In the genomic region with DNA sequence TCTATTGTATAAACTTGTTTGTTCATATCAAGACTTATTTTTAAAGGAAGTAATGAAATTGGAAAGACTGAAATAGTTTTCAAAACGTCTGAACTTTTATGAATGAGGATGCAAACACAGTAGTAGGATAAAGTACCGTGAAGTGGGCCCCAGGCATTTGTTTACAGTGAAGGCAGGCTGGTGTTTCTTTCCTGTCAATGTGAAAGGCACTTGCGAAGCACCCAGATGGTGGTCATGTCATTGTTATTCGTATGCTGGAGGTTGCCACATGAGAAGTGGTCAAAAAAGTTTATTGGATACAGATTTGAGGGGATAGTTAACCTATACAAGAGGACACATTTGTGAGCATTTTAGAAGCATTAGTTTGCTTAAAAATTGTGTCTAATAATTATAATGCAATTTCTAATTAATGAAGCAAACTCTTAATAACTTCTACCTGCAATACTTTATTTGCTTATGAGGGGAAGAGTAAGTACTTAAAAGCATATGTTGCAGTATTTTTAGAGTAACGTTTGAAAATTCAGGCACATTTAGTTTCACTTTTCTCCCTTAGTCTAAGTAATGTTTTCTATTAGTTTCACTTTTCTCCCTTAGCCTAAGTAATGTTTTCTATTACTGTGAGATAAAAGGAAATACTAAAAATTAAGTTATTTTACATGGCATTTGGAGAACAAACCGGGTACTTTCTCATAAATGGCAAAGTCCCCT, we compare ENCODE assay signal across 10 cellular contexts.
DNase-seq lines count a peak whose midpoint lies in the region; ATAC-seq lines count a peak whose summit lies in the region.
"Had no signal": no experiment of that assay in that cellular context is flagged by ENCODE, and none has a peak within 500 bp of the region (broad histone marks: within the 10 kb centered on the region; RNA-seq: fewer than 3 reads in every experiment).

No MANE protein-coding gene starts in this region.

- H3K36me3 Mint-ChIP-seq in activated CD4-positive, alpha-beta T cell treated with anti-CD3 and anti-CD28 coated beads, Interleukin-2, amount 10 ng/mL, durations not matched to agents 24 days and 14 days (ENCODE audit: low read depth): peaks cover 63% of the 10 kb centered on the region

- no peaks in the 10 kb centered on the region for H3K27me3 Mint-ChIP-seq in activated CD4-positive, alpha-beta T cell treated with anti-CD3 and anti-CD28 coated beads, Interleukin-2, amount 10 ng/mL, durations not matched to agents 24 days and 14 days
- H3K27me3 Mint-ChIP-seq in stimulated activated naive CD8-positive, alpha-beta T cell treated with anti-CD3 and anti-CD28 coated beads, Interleukin-15, amount 100 ng/mL, for 72 hours: no peaks in the 10 kb centered on the region

- 0 out of 2 replicates have a peak overlapping the region, but pooled peaks have one; percentile 4 for H3K4me3 ChIP-seq in SK-N-MC

- peak overlapping the region; percentile 67 for H3K27ac Mint-ChIP-seq in activated CD4-positive, alpha-beta T cell treated with anti-CD3 and anti-CD28 coated beads, Interleukin-2, amount 10 ng/mL, durations not matched to agents 24 days and 14 days
- peak overlapping the region; percentile 89 to 94 for H3K27ac Mint-ChIP-seq in stimulated activated naive CD8-positive, alpha-beta T cell treated with anti-CD3 and anti-CD28 coated beads, Interleukin-15, amount 100 ng/mL, for 72 hours

- no peak overlapping the region for H3K9ac ChIP-seq in SK-N-MC (ENCODE audit: insufficient read length)

- no peaks in the 10 kb centered on the region for H3K36me3 ChIP-seq in SK-N-MC (ENCODE audit: insufficient read depth, low read length)

- ATAC-seq in stimulated activated naive CD8-positive, alpha-beta T cell treated with anti-CD3 and anti-CD28 coated beads, Interleukin-15, amount 100 ng/mL, for 72 hours: no peak

- intact Hi-C loops in activated CD4-positive, alpha-beta T cell treated with anti-CD3 and anti-CD28 coated beads, Interleukin-2, amount 10 ng/mL, durations not matched to agents 24 days and 14 days (cut with micrococcal nuclease): no loop called here

- no peak overlapping the region for H3K27ac ChIP-seq in SK-N-MC

- H3K4me3 Mint-ChIP-seq in activated CD4-positive, alpha-beta T cell treated with anti-CD3 and anti-CD28 coated beads, Interleukin-2, amount 10 ng/mL, durations not matched to agents 24 days and 14 days: peak overlapping the region; percentile 57
- H3K4me3 Mint-ChIP-seq in stimulated activated naive CD8-positive, alpha-beta T cell treated with anti-CD3 and anti-CD28 coated beads, Interleukin-15, amount 100 ng/mL, for 72 hours: peak overlapping the region; percentile 74

- peaks cover 38% of the 10 kb centered on the region for H3K4me1 Mint-ChIP-seq in activated CD4-positive, alpha-beta T cell treated with anti-CD3 and anti-CD28 coated beads, Interleukin-2, amount 10 ng/mL, durations not matched to agents 24 days and 14 days
- peaks cover 40% of the 10 kb centered on the region for H3K4me1 Mint-ChIP-seq in stimulated activated naive CD8-positive, alpha-beta T cell treated with anti-CD3 and anti-CD28 coated beads, Interleukin-15, amount 100 ng/mL, for 72 hours

- DNase-seq in activated CD4-positive, alpha-beta T cell treated with anti-CD3 and anti-CD28 coated beads, Interleukin-2, amount 10 ng/mL, durations not matched to agents 24 days and 14 days: peak; percentile 62
- DNase-seq in activated CD4-positive, alpha-beta T cell treated with anti-CD3 and anti-CD28 coated beads for 48 hours: no peak
- DNase-seq in SK-N-MC (ENCODE audit: low read depth, low spot score) (no peak), fibroblast of peridontal ligament (ENCODE audit: extremely low read depth) (peak; percentile 70), SW 1271 (lab: John Stamatoyannopoulos, UW) (no peak), NCI-H345 treated with DMSO at 0.1 percent for 48 hours (lab: John Stamatoyannopoulos, UW; ENCODE audit: unreplicated experiment) (no peak), epidermal melanocyte (ENCODE audit: insufficient read length, low spot score) (no peak)
- no peak for DNase-seq in stimulated activated naive CD8-positive, alpha-beta T cell treated with anti-CD3 and anti-CD28 coated beads, Interleukin-15, amount 100 ng/mL, for 72 hours
- DNase-seq: caudate nucleus; NK-92 treated with Interleukin-12 subunit alpha and Interleukin-12 subunit beta, amount 100 ng/mL, for 24 hours had no signal

- H3K9me3 Mint-ChIP-seq in activated CD4-positive, alpha-beta T cell treated with anti-CD3 and anti-CD28 coated beads, Interleukin-2, amount 10 ng/mL, durations not matched to agents 24 days and 14 days: peaks cover 4% of the 10 kb centered on the region
- no peaks in the 10 kb centered on the region for H3K9me3 Mint-ChIP-seq in stimulated activated naive CD8-positive, alpha-beta T cell treated with anti-CD3 and anti-CD28 coated beads, Interleukin-15, amount 100 ng/mL, for 72 hours

- H3K9me3 ChIP-seq in SK-N-MC (ENCODE audit: low read depth, low read length): no peaks in the 10 kb centered on the region

Comparison
In these comparisons a context has a peak if more than half of its experiments do, and no peak if none do; other contexts are left out.
1. DNase-seq: peak in activated CD4-positive, alpha-beta T cell treated with anti-CD3 and anti-CD28 coated beads, Interleukin-2, amount 10 ng/mL, durations not matched to agents 24 days and 14 days (single experiment) and fibroblast of peridontal ligament (single experiment); none in activated CD4-positive, alpha-beta T cell treated with anti-CD3 and anti-CD28 coated beads for 48 hours (single experiment), SK-N-MC (single experiment), stimulated activated naive CD8-positive, alpha-beta T cell treated with anti-CD3 and anti-CD28 coated beads, Interleukin-15, amount 100 ng/mL, for 72 hours (0 of 2), SW 1271 (0 of 2), NCI-H345 treated with DMSO at 0.1 percent for 48 hours (single experiment) and epidermal melanocyte (single experiment).